ENCODE assay signal across 1 cellular context in the genomic region with DNA sequence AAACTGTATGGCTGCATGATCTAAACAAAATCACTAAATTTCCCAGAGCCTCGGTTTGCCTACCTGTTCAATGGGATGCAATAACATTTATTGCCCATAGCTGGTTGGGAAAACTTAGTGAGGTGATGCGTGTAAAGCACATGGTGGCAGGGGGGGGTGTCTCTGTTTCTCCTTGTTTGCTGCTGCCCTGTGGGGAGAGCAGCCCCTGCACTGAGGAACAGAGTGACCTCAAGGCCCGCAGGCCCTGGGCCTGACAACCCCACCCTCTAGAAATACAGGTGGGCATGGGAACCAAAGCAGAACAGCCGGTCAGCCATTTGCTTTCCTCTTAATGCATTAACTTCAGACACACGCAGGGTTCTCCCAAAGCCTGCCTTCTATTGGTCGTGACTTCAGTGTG.
TF ChIP-seq lines count a peak whose summit lies in the region.

No MANE protein-coding gene starts in this region.

TF ChIP-seq in A549, 52 proteins besides CTCF, POLR2A, EP300 and RAD21 (continued from another document):
- 0 out of 2 replicates have a peak, but pooled peaks have one; percentile 31 for TF ChIP-seq KDM1A (IDR thresholded peaks at IDR 0.05; ENCODE audit: low read depth)
